In the genomic region with DNA sequence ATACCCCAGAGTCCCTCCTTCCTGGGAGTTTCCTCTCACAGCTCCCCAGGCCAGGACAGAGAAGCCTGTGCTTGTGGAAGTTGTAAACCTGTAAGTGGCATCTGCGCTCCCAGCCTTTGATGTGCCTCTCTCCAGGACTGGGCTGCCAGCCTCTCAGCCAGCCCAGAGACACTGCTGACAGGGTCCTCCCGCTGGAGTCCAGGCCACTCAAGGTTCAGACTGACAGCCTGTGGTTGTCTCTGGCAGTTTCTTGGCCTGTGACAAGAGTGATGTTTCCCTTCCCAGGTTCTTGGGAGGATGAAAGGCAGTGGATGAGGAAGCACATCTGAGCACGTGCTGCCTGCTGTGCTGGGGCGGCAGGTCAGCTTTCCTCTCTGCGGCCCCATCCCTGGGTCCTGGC, we compare ENCODE assay signal across 1 cellular context.
TF ChIP-seq lines count a peak whose summit lies in the region.

No MANE protein-coding gene starts in this region.

TF ChIP-seq in K562, 482 proteins besides CTCF, POLR2A, EP300 and RAD21 (continued from another document):
- TF ChIP-seq USF2 (CRISPR knock-in tag; IDR thresholded peaks at IDR 0.05) (peak; percentile 39; the same call in 1 of the 2 replicates), ZNF146 (CRISPR knock-in tag; IDR thresholded peaks at IDR 0.05; ENCODE audit: unreplicated experiment) (no peak), ZNF717 (CRISPR knock-in tag; IDR thresholded peaks at IDR 0.05) (no peak), HIVEP1 (CRISPR knock-in tag; IDR thresholded peaks at IDR 0.05) (no peak), MYC (IDR thresholded peaks at IDR 0.05; ENCODE audit: low read depth, low read length) (peak; percentile 48; the same call in 1 of the 2 replicates), MYC (CRISPR knock-in tag; IDR thresholded peaks at IDR 0.05; ENCODE audit: borderline replicate concordance, low read depth) (no peak), ARID2 (IDR thresholded peaks at IDR 0.05) (no peak), CSDE1 (IDR thresholded peaks at IDR 0.05) (no peak), NBN (IDR thresholded peaks at IDR 0.05; ENCODE audit: low read depth) (no peak), HOXB6 (CRISPR knock-in tag; IDR thresholded peaks at IDR 0.05; ENCODE audit: borderline replicate concordance) (no peak), JUND (IDR thresholded peaks at IDR 0.05; ENCODE audit: borderline replicate concordance, low read depth, low read length) (no peak), JUND (tag; IDR thresholded peaks at IDR 0.05; ENCODE audit: borderline replicate concordance, low read depth, low read length) (no peak), ZNF444 (CRISPR knock-in tag; IDR thresholded peaks at IDR 0.05) (no peak), SMAD2 (IDR thresholded peaks at IDR 0.05; ENCODE audit: low read depth, low read length) (no peak), HNRNPK (IDR thresholded peaks at IDR 0.05; ENCODE audit: low read depth, low read length, poor library complexity, severe bottlenecking) (no peak), SP2 (IDR thresholded peaks at IDR 0.05; ENCODE audit: extremely low read depth, low read depth, low read length, poor library complexity, severe bottlenecking) (no peak), ZFP30 (CRISPR knock-in tag; IDR thresholded peaks at IDR 0.05; ENCODE audit: borderline replicate concordance) (no peak), ZBTB43 (CRISPR knock-in tag; IDR thresholded peaks at IDR 0.05) (no peak), ZNF133 (CRISPR knock-in tag; IDR thresholded peaks at IDR 0.05) (no peak), NFIC (IDR thresholded peaks at IDR 0.05) (no peak), BHLHE40 (IDR thresholded peaks at IDR 0.05; ENCODE audit: low read length) (peak; percentile 86), ZNF134 (CRISPR knock-in tag; conservative IDR thresholded peaks at IDR 0.05) (no peak), ZBTB11 (CRISPR knock-in tag; IDR thresholded peaks at IDR 0.05) (no peak), ARNT (IDR thresholded peaks at IDR 0.05) (no peak), NR2C2 (CRISPR knock-in tag; IDR thresholded peaks at IDR 0.05) (no peak), NR2C2 (tag; IDR thresholded peaks at IDR 0.05) (peak; percentile 23; the same call in 1 of the 2 replicates), EWSR1 (IDR thresholded peaks at IDR 0.05; ENCODE audit: borderline replicate concordance, low read depth, partially characterized antibody) (no peak), ZNF184 (CRISPR knock-in tag; IDR thresholded peaks at IDR 0.05) (no peak), MNT (conservative IDR thresholded peaks at IDR 0.05) (peak in 1 of 2 experiments; percentile 46; a peak in 1 of 4 replicates), POLR2H (tag; IDR thresholded peaks at IDR 0.05; ENCODE audit: low read depth) (no peak), TEAD1 (CRISPR knock-in tag; IDR thresholded peaks at IDR 0.05) (no peak), IRF1 (CRISPR knock-in tag; IDR thresholded peaks at IDR 0.05; ENCODE audit: borderline replicate concordance) (no peak), E2F8 (IDR thresholded peaks at IDR 0.05; ENCODE audit: low read depth, partially characterized antibody) (no peak), GABPB1 (CRISPR knock-in tag; IDR thresholded peaks at IDR 0.05) (no peak), SMARCA4 (IDR thresholded peaks at IDR 0.05) (no peak), ZNF707 (CRISPR knock-in tag; conservative IDR thresholded peaks at IDR 0.05) (no peak), ZNF785 (CRISPR knock-in tag; IDR thresholded peaks at IDR 0.05) (no peak), POLR2AphosphoS2 (IDR thresholded peaks at IDR 0.05; ENCODE audit: low read length) (no peak), GTF2E2 (tag; IDR thresholded peaks at IDR 0.05) (no peak), CTBP1 (IDR thresholded peaks at IDR 0.05; ENCODE audit: borderline replicate concordance) (peak; percentile 62; the same call in 1 of the 2 replicates)
- TF ChIP-seq, protein P1, sequence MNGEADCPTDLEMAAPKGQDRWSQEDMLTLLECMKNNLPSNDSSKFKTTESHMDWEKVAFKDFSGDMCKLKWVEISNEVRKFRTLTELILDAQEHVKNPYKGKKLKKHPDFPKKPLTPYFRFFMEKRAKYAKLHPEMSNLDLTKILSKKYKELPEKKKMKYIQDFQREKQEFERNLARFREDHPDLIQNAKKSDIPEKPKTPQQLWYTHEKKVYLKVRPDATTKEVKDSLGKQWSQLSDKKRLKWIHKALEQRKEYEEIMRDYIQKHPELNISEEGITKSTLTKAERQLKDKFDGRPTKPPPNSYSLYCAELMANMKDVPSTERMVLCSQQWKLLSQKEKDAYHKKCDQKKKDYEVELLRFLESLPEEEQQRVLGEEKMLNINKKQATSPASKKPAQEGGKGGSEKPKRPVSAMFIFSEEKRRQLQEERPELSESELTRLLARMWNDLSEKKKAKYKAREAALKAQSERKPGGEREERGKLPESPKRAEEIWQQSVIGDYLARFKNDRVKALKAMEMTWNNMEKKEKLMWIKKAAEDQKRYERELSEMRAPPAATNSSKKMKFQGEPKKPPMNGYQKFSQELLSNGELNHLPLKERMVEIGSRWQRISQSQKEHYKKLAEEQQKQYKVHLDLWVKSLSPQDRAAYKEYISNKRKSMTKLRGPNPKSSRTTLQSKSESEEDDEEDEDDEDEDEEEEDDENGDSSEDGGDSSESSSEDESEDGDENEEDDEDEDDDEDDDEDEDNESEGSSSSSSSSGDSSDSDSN (IDR thresholded peaks at IDR 0.05; ENCODE audit: borderline replicate concordance in 1 of 2, low read depth in 2 of 2, low read length in 2 of 2) = no peak
- TF ChIP-seq, protein P2, sequence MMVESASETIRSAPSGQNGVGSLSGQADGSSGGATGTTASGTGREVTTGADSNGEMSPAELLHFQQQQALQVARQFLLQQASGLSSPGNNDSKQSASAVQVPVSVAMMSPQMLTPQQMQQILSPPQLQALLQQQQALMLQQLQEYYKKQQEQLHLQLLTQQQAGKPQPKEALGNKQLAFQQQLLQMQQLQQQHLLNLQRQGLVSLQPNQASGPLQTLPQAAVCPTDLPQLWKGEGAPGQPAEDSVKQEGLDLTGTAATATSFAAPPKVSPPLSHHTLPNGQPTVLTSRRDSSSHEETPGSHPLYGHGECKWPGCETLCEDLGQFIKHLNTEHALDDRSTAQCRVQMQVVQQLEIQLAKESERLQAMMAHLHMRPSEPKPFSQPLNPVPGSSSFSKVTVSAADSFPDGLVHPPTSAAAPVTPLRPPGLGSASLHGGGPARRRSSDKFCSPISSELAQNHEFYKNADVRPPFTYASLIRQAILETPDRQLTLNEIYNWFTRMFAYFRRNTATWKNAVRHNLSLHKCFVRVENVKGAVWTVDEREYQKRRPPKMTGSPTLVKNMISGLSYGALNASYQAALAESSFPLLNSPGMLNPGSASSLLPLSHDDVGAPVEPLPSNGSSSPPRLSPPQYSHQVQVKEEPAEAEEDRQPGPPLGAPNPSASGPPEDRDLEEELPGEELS (CRISPR knock-in tag; IDR thresholded peaks at IDR 0.05; ENCODE audit: borderline replicate concordance) = no peak
- TF ChIP-seq, protein P3, sequence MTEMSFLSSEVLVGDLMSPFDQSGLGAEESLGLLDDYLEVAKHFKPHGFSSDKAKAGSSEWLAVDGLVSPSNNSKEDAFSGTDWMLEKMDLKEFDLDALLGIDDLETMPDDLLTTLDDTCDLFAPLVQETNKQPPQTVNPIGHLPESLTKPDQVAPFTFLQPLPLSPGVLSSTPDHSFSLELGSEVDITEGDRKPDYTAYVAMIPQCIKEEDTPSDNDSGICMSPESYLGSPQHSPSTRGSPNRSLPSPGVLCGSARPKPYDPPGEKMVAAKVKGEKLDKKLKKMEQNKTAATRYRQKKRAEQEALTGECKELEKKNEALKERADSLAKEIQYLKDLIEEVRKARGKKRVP (CRISPR knock-in tag; IDR thresholded peaks at IDR 0.05) = no peak
TF ChIP-seq in K562: peak in this region for 21.
